Comparison of ENCODE assay signal across 9 cellular contexts in the genomic region with DNA sequence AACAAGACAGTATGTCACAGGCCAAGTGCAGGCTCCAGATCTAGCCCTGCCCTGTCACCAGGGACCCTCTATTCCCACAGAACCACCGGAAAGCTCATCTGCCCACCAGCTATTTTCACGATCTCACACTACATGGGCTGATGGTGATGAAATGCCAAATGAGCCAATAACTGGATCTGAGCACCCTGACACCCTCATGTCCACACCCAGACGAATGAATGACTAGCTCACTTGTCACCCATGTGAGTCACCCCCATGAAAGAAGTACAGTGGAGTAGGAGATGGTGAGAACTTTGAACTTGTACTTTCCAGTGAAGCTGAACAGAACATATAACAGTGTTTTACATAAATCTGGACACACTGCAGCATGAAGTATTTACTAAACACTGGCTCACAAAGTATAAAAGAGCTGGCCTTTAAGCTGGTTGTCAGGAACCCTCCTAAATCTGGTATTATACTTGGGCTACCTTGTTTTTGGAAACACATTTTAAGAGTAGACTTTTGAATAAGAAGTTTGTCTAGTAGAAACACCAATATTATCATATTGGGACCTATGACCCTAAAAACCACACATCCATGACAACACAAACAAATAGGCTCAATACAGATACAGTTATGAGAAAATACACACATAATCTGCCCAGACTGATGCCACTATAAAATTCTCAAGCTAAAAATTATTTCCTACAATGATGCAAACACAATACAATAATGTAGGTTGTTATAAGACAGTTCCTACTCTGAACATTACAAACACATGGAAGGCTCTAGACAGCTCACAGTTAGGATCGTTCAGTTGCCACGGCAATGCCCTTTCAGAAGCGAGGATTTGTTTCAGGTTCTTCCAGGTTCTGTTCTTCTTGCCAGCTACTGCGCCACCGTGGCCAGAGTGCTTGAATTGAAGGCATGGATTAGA. TPM values are rescaled to one million over a fixed set of nuclear protein-coding genes. Genes with fewer than 3 reads are reported as not detected.
DNase-seq lines count a peak whose midpoint lies in the region; ATAC-seq and TF ChIP-seq lines count a peak whose summit lies in the region.
"Had no signal": no experiment of that assay in that cellular context is flagged by ENCODE, and none has a peak within 500 bp of the region (broad histone marks: within the 10 kb centered on the region; RNA-seq: fewer than 3 reads in every experiment).

No MANE protein-coding gene starts in this region.

- H3K4me3 Mint-ChIP-seq in neural crest cell: no peak overlapping the region
- H3K4me3 Mint-ChIP-seq: T-helper 1 cell treated with Interleukin-12 subunit alpha and Interleukin-12 subunit beta and Interleukin-4 antibody, amounts not matched to agents 30 μg/mL and 1 μg/mL, for 36 hours had no signal

- POLR2A ChIA-PET in SK-N-SH (lab: Yijun Ruan, JAX): no interaction called here

- no peaks in the 10 kb centered on the region for H3K9me2 ChIP-seq in SK-N-SH

- H3K27me3 ChIP-seq in SK-N-SH (ENCODE audit: insufficient read depth): no peaks in the 10 kb centered on the region
- H3K27me3 ChIP-seq in colonic mucosa: no peaks in the 10 kb centered on the region
- H3K27me3 ChIP-seq in BE2C: no peaks in the 10 kb centered on the region

- H3K36me3 ChIP-seq in SK-N-SH (replicated peaks in 1 of 2; ENCODE audit: control insufficient read depth in 1 of 2, insufficient read depth in 2 of 2, low read length in 1 of 2) (peaks cover 0 to 3% of the 10 kb centered on the region in 2 experiments), colonic mucosa (no peaks in the 10 kb centered on the region), BE2C (no peaks in the 10 kb centered on the region)

- no peak for TF ChIP-seq POLR2A in NB4 (IDR thresholded peaks at IDR 0.05; ENCODE audit: extremely low read depth, insufficient read length)

- no peak for TF ChIP-seq CTCF in SK-N-SH (IDR thresholded peaks at IDR 0.05)
- TF ChIP-seq CTCF in NB4 (IDR thresholded peaks at IDR 0.05; ENCODE audit: low read depth, low read length): no peak
- TF ChIP-seq CTCF in colonic mucosa (IDR thresholded peaks at IDR 0.05): no peak
- TF ChIP-seq CTCF in neural crest cell (conservative IDR thresholded peaks at IDR 0.05): no peak
- TF ChIP-seq CTCF in BE2C (IDR thresholded peaks at IDR 0.05; ENCODE audit: low read depth, low read length): no peak

- ATAC-seq in SK-N-SH treated with all-trans-retinoic acid at 6 μM for 48 hours (no peak), HG03108 (IDR thresholded peaks at IDR 0.05; ENCODE audit: unreplicated experiment) (no peak), HG03045 (IDR thresholded peaks at IDR 0.05; ENCODE audit: unreplicated experiment) (no peak)

- no peak for TF ChIP-seq RAD21 in SK-N-SH (IDR thresholded peaks at IDR 0.05; ENCODE audit: low read length)

- no peak overlapping the region for H3K4me2 ChIP-seq in SK-N-SH

- peaks cover 3% of the 10 kb centered on the region for H3K9me3 Mint-ChIP-seq in neural crest cell
- H3K9me3 Mint-ChIP-seq: T-helper 1 cell treated with Interleukin-12 subunit alpha and Interleukin-12 subunit beta and Interleukin-4 antibody, amounts not matched to agents 30 μg/mL and 1 μg/mL, for 36 hours had no signal

- peak overlapping the region in 1 of 2 experiments; percentile 28; a peak in 1 of 4 replicates for H3K27ac ChIP-seq in SK-N-SH (ENCODE audit: low read depth in 2 of 2, low read length in 1 of 2)
- H3K27ac ChIP-seq in colonic mucosa: peak overlapping the region; percentile 75

- H3K9ac ChIP-seq in SK-N-SH (no peak overlapping the region), colonic mucosa (ENCODE audit: low read depth in 2 of 2, low read length in 2 of 2) (no peak overlapping the region)

- TF ChIP-seq EP300 in SK-N-SH (IDR thresholded peaks at IDR 0.05; ENCODE audit: borderline replicate concordance in 1 of 2, low read depth in 1 of 2, low read length in 1 of 2): no peak

- no peaks in the 10 kb centered on the region for H3K27me3 Mint-ChIP-seq in neural crest cell (ENCODE audit: low read depth)

- no peaks in the 10 kb centered on the region for H3K4me1 ChIP-seq in SK-N-SH (ENCODE audit: control insufficient read depth in 1 of 2, insufficient read depth in 2 of 2, low read depth in 1 of 2, low read length in 1 of 2)
- H3K4me1 ChIP-seq in colonic mucosa: peaks cover 8% of the 10 kb centered on the region
- no peaks in the 10 kb centered on the region for H3K4me1 ChIP-seq in BE2C

- 70% methylated on average over 8 of the region's 8 CpGs for WGBS in SK-N-SH (ENCODE audit: low lambda C conversion rate)

- intact Hi-C loops in colonic mucosa (cut with DNase I): no loop called here

- no peak overlapping the region for H2AFZ ChIP-seq in SK-N-SH (ENCODE audit: low read depth)

- peaks cover 11% of the 10 kb centered on the region for H3K4me1 Mint-ChIP-seq in neural crest cell

- peaks cover 9% of the 10 kb centered on the region for H3K36me3 Mint-ChIP-seq in neural crest cell (ENCODE audit: low read depth)

- H3K9me3 ChIP-seq in SK-N-SH (no peaks in the 10 kb centered on the region), colonic mucosa (no peaks in the 10 kb centered on the region), BE2C (no peaks in the 10 kb centered on the region)

- H3K27ac Mint-ChIP-seq in neural crest cell (ENCODE audit: unreplicated experiment): peak overlapping the region; percentile 35
- H3K27ac Mint-ChIP-seq: T-helper 1 cell treated with Interleukin-12 subunit alpha and Interleukin-12 subunit beta and Interleukin-4 antibody, amounts not matched to agents 30 μg/mL and 1 μg/mL, for 36 hours had no signal

- H3K4me3 ChIP-seq in SK-N-SH (ENCODE audit: low read depth in 2 of 2, low read length in 1 of 2) (no peak overlapping the region), NB4 (ENCODE audit: low read depth, low read length) (no peak overlapping the region), colonic mucosa (no peak overlapping the region), BE2C (ENCODE audit: low read depth, low read length) (no peak overlapping the region)

- no peaks in the 10 kb centered on the region for H3F3A ChIP-seq in SK-N-SH (replicated peaks; ENCODE audit: insufficient read depth)

- no peaks in the 10 kb centered on the region for H4K20me1 ChIP-seq in SK-N-SH (ENCODE audit: insufficient read depth)

- H3K79me2 ChIP-seq in SK-N-SH (ENCODE audit: insufficient read depth): no peaks in the 10 kb centered on the region

- CTCF ChIA-PET in SK-N-SH (lab: Yijun Ruan, JAX): interaction anchor here (1.2 kb wide), 1 partner anchor 72 kb away, joined by 3 read pairs; no protein-coding TSS in a partner anchor

- DNase-seq in SK-N-SH: no peak
- peak; percentile 82 for DNase-seq in NB4 (ENCODE audit: low read depth)
- peak; percentile 58 for DNase-seq in colonic mucosa
- DNase-seq in neural crest cell (ENCODE audit: low read depth, low spot score): no peak
- DNase-seq in BE2C: no peak

TF ChIP-seq in SK-N-SH, 30 proteins besides CTCF, POLR2A, EP300 and RAD21:
- TF ChIP-seq FOSL2 (IDR thresholded peaks at IDR 0.05; ENCODE audit: borderline replicate concordance, low read depth): peak; percentile 8; the same call in 1 of the 2 replicates
- TF ChIP-seq, protein P1, sequence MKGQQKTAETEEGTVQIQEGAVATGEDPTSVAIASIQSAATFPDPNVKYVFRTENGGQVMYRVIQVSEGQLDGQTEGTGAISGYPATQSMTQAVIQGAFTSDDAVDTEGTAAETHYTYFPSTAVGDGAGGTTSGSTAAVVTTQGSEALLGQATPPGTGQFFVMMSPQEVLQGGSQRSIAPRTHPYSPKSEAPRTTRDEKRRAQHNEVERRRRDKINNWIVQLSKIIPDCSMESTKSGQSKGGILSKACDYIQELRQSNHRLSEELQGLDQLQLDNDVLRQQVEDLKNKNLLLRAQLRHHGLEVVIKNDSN (IDR thresholded peaks at IDR 0.05; ENCODE audit: borderline replicate concordance, low read depth): no peak

TF ChIP-seq in SK-N-SH treated with all-trans-retinoic acid at 6 μM for 48 hours, 23 proteins besides CTCF, POLR2A, EP300 and RAD21:
- TF ChIP-seq BACH2 (CRISPR knock-in tag; IDR thresholded peaks at IDR 0.05; ENCODE audit: borderline replicate concordance) (no peak), CREB5 (CRISPR knock-in tag; IDR thresholded peaks at IDR 0.05; ENCODE audit: low read depth) (no peak), TSHZ2 (CRISPR knock-in tag; IDR thresholded peaks at IDR 0.05) (no peak)

RNA-seq across cellular contexts. Expression of gene INO80C, which starts 19.0 kb away (rescaled TPM):
- polyA plus RNA-seq in SK-N-SH (2012; rRNA removed): 17.0 and 17.7 TPM in 2 replicates
- 13.9 and 16.9 TPM in 2 replicates for polyA plus RNA-seq in SK-N-SH (2012; cell fraction: cytosol; rRNA removed)
- polyA plus RNA-seq in SK-N-SH (2012; cell fraction: nucleus; rRNA removed): 19.8 and 21.7 TPM in 2 replicates
- total RNA-seq in colonic mucosa (10 to 100 TPM; 31.0 to 32.1 TPM), neural crest cell (33.8 and 34.4 TPM in 2 replicates)
- 80.3 TPM for polyA plus RNA-seq in BE2C (2012; ENCODE audit: insufficient read depth, insufficient read length, low read depth)

Comparison
In these comparisons a context has a peak if more than half of its experiments do, and no peak if none do; other contexts are left out.
1. DNase-seq: peak in NB4 (single experiment) and colonic mucosa (single experiment); none in SK-N-SH (single experiment), neural crest cell (single experiment) and BE2C (single experiment).